ENCODE assay signal across 24 cellular contexts in the genomic region with DNA sequence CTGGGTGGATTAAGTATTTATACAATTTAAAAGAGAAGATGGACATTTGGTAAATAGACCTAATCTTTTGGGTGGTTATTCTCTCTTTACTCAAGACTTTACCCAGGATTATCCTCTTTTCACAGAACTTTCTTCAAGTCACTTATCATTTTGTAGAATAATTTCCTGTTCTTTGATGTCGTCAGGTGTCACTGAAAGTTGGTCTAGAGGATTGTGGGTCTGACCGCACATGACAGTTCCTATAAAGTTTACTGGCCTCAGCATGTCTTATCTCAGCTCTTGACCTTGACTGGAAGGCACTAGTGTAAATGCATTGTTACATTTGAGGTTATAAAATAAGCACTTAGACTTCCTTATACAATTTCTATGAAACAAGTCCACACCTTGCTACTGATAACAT.
DNase-seq lines count a peak whose midpoint lies in the region; ATAC-seq and TF ChIP-seq lines count a peak whose summit lies in the region.
"Had no signal": no experiment of that assay in that cellular context is flagged by ENCODE, and none has a peak within 500 bp of the region (broad histone marks: within the 10 kb centered on the region; RNA-seq: fewer than 3 reads in every experiment).

No MANE protein-coding gene starts in this region.

- no peak for DNase-seq in activated naive CD8-positive, alpha-beta T cell treated with anti-CD3 and anti-CD28 coated beads, Interleukin-2, amount 10 ng/mL, durations not matched to agents 7 days and 5 days
- DNase-seq in activated naive CD8-positive, alpha-beta T cell treated with anti-CD3 and anti-CD28 coated beads for 36 hours, result no peak
- no peak for DNase-seq in T-helper 17 cell
- DNase-seq in colonic mucosa, result peak; percentile 78
- DNase-seq in stimulated activated effector memory CD8-positive, alpha-beta T cell treated with anti-CD3 and anti-CD28 coated beads, Interleukin-12 subunit alpha, Interleukin-12 subunit beta, amount 100 ng/mL, for 72 hours (ENCODE audit: low spot score in 2 of 2), result no peak
- DNase-seq in glomerular visceral epithelial cell (ENCODE audit: extremely low spot score), result no peak
- no peak for DNase-seq in uterus
- no peak for DNase-seq in RKO (ENCODE audit: low spot score)
- DNase-seq: activated effector memory CD4-positive, alpha-beta T cell treated with Interleukin-2 at 50 U/mL for 16 hours; caudate nucleus; DMS53; GOT3; KG1; kidney glomerular epithelial cell; NCI-H187 treated with DMSO at 0.1 percent for 48 hours; NCI-H2227 treated with DMSO at 0.1 percent for 48 hours; PC-9; right lobe of liver; SIG-M5; testis; WERI-Rb-1 had no signal

- peak overlapping the region; percentile 27 for H3K4me3 Mint-ChIP-seq in activated naive CD8-positive, alpha-beta T cell treated with anti-CD3 and anti-CD28 coated beads, Interleukin-2, amount 10 ng/mL, durations not matched to agents 7 days and 5 days
- no peak overlapping the region for H3K4me3 Mint-ChIP-seq in activated naive CD8-positive, alpha-beta T cell treated with anti-CD3 and anti-CD28 coated beads for 36 hours
- H3K4me3 Mint-ChIP-seq in T-helper 17 cell, result no peak overlapping the region
- no peak overlapping the region for H3K4me3 Mint-ChIP-seq in stimulated activated effector memory CD8-positive, alpha-beta T cell treated with anti-CD3 and anti-CD28 coated beads, Interleukin-12 subunit alpha, Interleukin-12 subunit beta, amount 100 ng/mL, for 72 hours

- H3K4me1 ChIP-seq in colonic mucosa (peaks cover 9% of the 10 kb centered on the region), uterus (no peaks in the 10 kb centered on the region)
- H3K4me1 ChIP-seq: right lobe of liver, testis had no signal

- H3K27ac Mint-ChIP-seq in activated naive CD8-positive, alpha-beta T cell treated with anti-CD3 and anti-CD28 coated beads, Interleukin-2, amount 10 ng/mL, durations not matched to agents 7 days and 5 days, result peak overlapping the region; percentile 81
- no peak overlapping the region for H3K27ac Mint-ChIP-seq in activated naive CD8-positive, alpha-beta T cell treated with anti-CD3 and anti-CD28 coated beads for 36 hours
- peak overlapping the region; percentile 79 for H3K27ac Mint-ChIP-seq in T-helper 17 cell
- no peak overlapping the region for H3K27ac Mint-ChIP-seq in stimulated activated effector memory CD8-positive, alpha-beta T cell treated with anti-CD3 and anti-CD28 coated beads, Interleukin-12 subunit alpha, Interleukin-12 subunit beta, amount 100 ng/mL, for 72 hours

- H3K4me3 ChIP-seq in colonic mucosa (no peak overlapping the region), uterus (no peak overlapping the region)
- H3K4me3 ChIP-seq: PC-9, right lobe of liver, testis had no signal

- ATAC-seq in activated naive CD8-positive, alpha-beta T cell treated with anti-CD3 and anti-CD28 coated beads, Interleukin-2, amount 10 ng/mL, durations not matched to agents 7 days and 5 days (ENCODE audit: low read depth), result peak; percentile 95
- ATAC-seq in T-helper 17 cell, result peak; percentile 62
- ATAC-seq in stimulated activated effector memory CD8-positive, alpha-beta T cell treated with anti-CD3 and anti-CD28 coated beads, Interleukin-12 subunit alpha, Interleukin-12 subunit beta, amount 100 ng/mL, for 72 hours, result peak; percentile 78
- ATAC-seq: right lobe of liver had no signal

- H3K9me3 Mint-ChIP-seq in activated naive CD8-positive, alpha-beta T cell treated with anti-CD3 and anti-CD28 coated beads, Interleukin-2, amount 10 ng/mL, durations not matched to agents 7 days and 5 days, result peaks cover 1% of the 10 kb centered on the region
- no peaks in the 10 kb centered on the region for H3K9me3 Mint-ChIP-seq in activated naive CD8-positive, alpha-beta T cell treated with anti-CD3 and anti-CD28 coated beads for 36 hours
- H3K9me3 Mint-ChIP-seq in stimulated activated effector memory CD8-positive, alpha-beta T cell treated with anti-CD3 and anti-CD28 coated beads, Interleukin-12 subunit alpha, Interleukin-12 subunit beta, amount 100 ng/mL, for 72 hours, result no peaks in the 10 kb centered on the region
- H3K9me3 Mint-ChIP-seq: naive thymus-derived CD8-positive, alpha-beta T cell had no signal

- H3K27me3 ChIP-seq in colonic mucosa (no peaks in the 10 kb centered on the region), uterus (no peaks in the 10 kb centered on the region)
- H3K27me3 ChIP-seq: right lobe of liver, testis had no signal

- H3K36me3 ChIP-seq in colonic mucosa, result no peaks in the 10 kb centered on the region
- H3K36me3 ChIP-seq in uterus, result no peaks in the 10 kb centered on the region
- H3K36me3 ChIP-seq: right lobe of liver, WERI-Rb-1 had no signal

- intact Hi-C loops in colonic mucosa (cut with DNase I), result no loop called here
- intact Hi-C loops in uterus (cut with DNase I; ENCODE audit: low total_unique reads), result no loop called here

- TF ChIP-seq CTCF in colonic mucosa (IDR thresholded peaks at IDR 0.05) (no peak), uterus (IDR thresholded peaks at IDR 0.05) (no peak)

- peaks cover 19% of the 10 kb centered on the region for H3K4me1 Mint-ChIP-seq in activated naive CD8-positive, alpha-beta T cell treated with anti-CD3 and anti-CD28 coated beads, Interleukin-2, amount 10 ng/mL, durations not matched to agents 7 days and 5 days
- H3K4me1 Mint-ChIP-seq in activated naive CD8-positive, alpha-beta T cell treated with anti-CD3 and anti-CD28 coated beads for 36 hours, result peaks cover 6% of the 10 kb centered on the region
- peaks cover 10% of the 10 kb centered on the region for H3K4me1 Mint-ChIP-seq in T-helper 17 cell
- H3K4me1 Mint-ChIP-seq in stimulated activated effector memory CD8-positive, alpha-beta T cell treated with anti-CD3 and anti-CD28 coated beads, Interleukin-12 subunit alpha, Interleukin-12 subunit beta, amount 100 ng/mL, for 72 hours, result peaks cover 16% of the 10 kb centered on the region

- peaks cover 15% of the 10 kb centered on the region for H3K27me3 Mint-ChIP-seq in activated naive CD8-positive, alpha-beta T cell treated with anti-CD3 and anti-CD28 coated beads, Interleukin-2, amount 10 ng/mL, durations not matched to agents 7 days and 5 days
- H3K27me3 Mint-ChIP-seq in activated naive CD8-positive, alpha-beta T cell treated with anti-CD3 and anti-CD28 coated beads for 36 hours, result no peaks in the 10 kb centered on the region
- peaks cover 12% of the 10 kb centered on the region for H3K27me3 Mint-ChIP-seq in T-helper 17 cell

- peak overlapping the region; percentile 56 for H3K27ac ChIP-seq in colonic mucosa
- H3K27ac ChIP-seq in uterus, result no peak overlapping the region
- H3K27ac ChIP-seq: C4-2B, parathyroid adenoma, PC-9, right lobe of liver, testis, WERI-Rb-1 had no signal

- H3K9ac ChIP-seq in colonic mucosa (ENCODE audit: low read depth in 2 of 2, low read length in 2 of 2), result no peak overlapping the region
- H3K9ac ChIP-seq: parathyroid adenoma had no signal

- POLR2A ChIA-PET in activated naive CD8-positive, alpha-beta T cell treated with anti-CD3 and anti-CD28 coated beads, Interleukin-2, amount 10 ng/mL, durations not matched to agents 7 days and 5 days (lab: Charles Lee), result interaction anchor here (0.9 to 1.4 kb wide), 2 partner anchors 11 to 14 kb away, joined by 3 to 5 read pairs; no protein-coding TSS in a partner anchor

- H3K9me3 ChIP-seq in T-helper 17 cell (ENCODE audit: control insufficient read depth, low read length, poor library complexity, severe bottlenecking) (no peaks in the 10 kb centered on the region), colonic mucosa (no peaks in the 10 kb centered on the region), uterus (no peaks in the 10 kb centered on the region)
- H3K9me3 ChIP-seq: right lobe of liver, testis had no signal

- TF ChIP-seq POLR2A in uterus (IDR thresholded peaks at IDR 0.05), result no peak

- peaks cover 8% of the 10 kb centered on the region for H3K36me3 Mint-ChIP-seq in activated naive CD8-positive, alpha-beta T cell treated with anti-CD3 and anti-CD28 coated beads, Interleukin-2, amount 10 ng/mL, durations not matched to agents 7 days and 5 days
- H3K36me3 Mint-ChIP-seq in activated naive CD8-positive, alpha-beta T cell treated with anti-CD3 and anti-CD28 coated beads for 36 hours, result no peaks in the 10 kb centered on the region
- no peaks in the 10 kb centered on the region for H3K36me3 Mint-ChIP-seq in T-helper 17 cell (ENCODE audit: low read depth)
- H3K36me3 Mint-ChIP-seq in stimulated activated effector memory CD8-positive, alpha-beta T cell treated with anti-CD3 and anti-CD28 coated beads, Interleukin-12 subunit alpha, Interleukin-12 subunit beta, amount 100 ng/mL, for 72 hours, result no peaks in the 10 kb centered on the region
- H3K36me3 Mint-ChIP-seq: naive thymus-derived CD8-positive, alpha-beta T cell had no signal

Comparison
In these comparisons a context has a peak if more than half of its experiments do, and no peak if none do; other contexts are left out.
1. H3K27ac Mint-ChIP-seq: peak in activated naive CD8-positive, alpha-beta T cell treated with anti-CD3 and anti-CD28 coated beads, Interleukin-2, amount 10 ng/mL, durations not matched to agents 7 days and 5 days (single experiment) and T-helper 17 cell (single experiment); none in activated naive CD8-positive, alpha-beta T cell treated with anti-CD3 and anti-CD28 coated beads for 36 hours (single experiment) and stimulated activated effector memory CD8-positive, alpha-beta T cell treated with anti-CD3 and anti-CD28 coated beads, Interleukin-12 subunit alpha, Interleukin-12 subunit beta, amount 100 ng/mL, for 72 hours (single experiment).
2. Peak in every context shown above with its lines, with median percentiles within 50 percentile points of each other: ATAC-seq.